ENCODE assay signal across 9 cellular contexts in the genomic region with DNA sequence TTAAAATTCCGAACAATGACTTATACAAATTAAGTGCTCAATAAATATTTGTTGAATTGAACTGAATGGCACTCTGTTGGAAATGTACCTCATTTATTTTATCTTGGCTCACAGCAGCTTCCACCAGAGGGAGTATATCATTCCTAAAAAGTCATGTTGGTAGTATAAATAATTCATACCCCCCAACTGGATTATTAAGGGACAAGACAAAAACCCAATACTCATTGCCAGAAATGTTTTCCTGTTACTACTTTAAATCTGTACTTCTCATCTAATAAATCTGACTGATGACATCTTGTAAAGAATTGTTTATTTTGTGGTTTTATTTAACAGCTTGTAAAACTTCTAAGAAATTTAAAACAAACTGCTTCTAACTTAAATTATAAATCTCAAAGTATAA.
DNase-seq lines count a peak whose midpoint lies in the region; ATAC-seq, FAIRE-seq and TF ChIP-seq lines count a peak whose summit lies in the region.
"Had no signal": no experiment of that assay in that cellular context is flagged by ENCODE, and none has a peak within 500 bp of the region (broad histone marks: within the 10 kb centered on the region; RNA-seq: fewer than 3 reads in every experiment).

No MANE protein-coding gene starts in this region.

- H4K5ac ChIP-seq in H1 (ENCODE audit: insufficient read length, low read depth, low read length): no peak overlapping the region

- no peak overlapping the region for H3K14ac ChIP-seq in H1 (ENCODE audit: insufficient read length)

- H2AK5ac ChIP-seq in H1 (ENCODE audit: low read depth, low read length): no peak overlapping the region

- H3F3A ChIP-seq in MM.1S (ENCODE audit: insufficient read depth, low read length) (no peaks in the 10 kb centered on the region), neural cell (ENCODE audit: insufficient read depth, low read length, poor library complexity, severe bottlenecking) (peaks cover under 1% of the 10 kb centered on the region)

- TF ChIP-seq POLR2A in H1 (IDR thresholded peaks at IDR 0.05; ENCODE audit: control extremely low read depth in 1 of 2, low read depth in 2 of 2, low read length in 2 of 2): no peak

- H3K9ac ChIP-seq in DND-41 (ENCODE audit: low read depth, low read length) (no peak overlapping the region), MM.1S (ENCODE audit: low read length) (no peak overlapping the region), H1 (replicated peaks in 1 of 4; ENCODE audit: extremely low read depth in 1 of 4, low read depth in 3 of 4, low read length in 3 of 4) (no peak overlapping the region), neural cell (ENCODE audit: low read length) (no peak overlapping the region)

- 93% methylated on average over 1 of the region's 1 CpG; no CpG with 5 or more reads in 1 of the 2 experiments for WGBS in H1 (ENCODE audit: extremely low coverage in 1 of 2, insufficient coverage in 1 of 2, insufficient read length in 1 of 2, insufficient replicate concordance in 2 of 2, low coverage in 1 of 2, low lambda C conversion rate in 2 of 2, missing lambda C conversion rate in 1 of 2), 2 experiments

- no peak overlapping the region for H3K4ac ChIP-seq in H1 (replicated peaks; ENCODE audit: insufficient read length, low read depth, low read length)

- no peak overlapping the region for H2BK12ac ChIP-seq in H1 (ENCODE audit: low read depth, low read length)

- TF ChIP-seq RAD21 in H1 (IDR thresholded peaks at IDR 0.05 in 1 of 2, conservative IDR thresholded peaks at IDR 0.05 in 1 of 2; ENCODE audit: low read depth in 2 of 2, low read length in 2 of 2) (peak; percentile 18 to 27; a peak in 3 of 4 replicates), neural cell (conservative IDR thresholded peaks at IDR 0.05) (no peak)

- DNase-seq in DND-41 (no peak), MM.1S (no peak), H1 (ENCODE audit: low read depth in 1 of 2, low spot score in 2 of 2) (no peak), NCI-H2107 treated with DMSO at 0.1 percent for 48 hours (lab: John Stamatoyannopoulos, UW; ENCODE audit: unreplicated experiment) (no peak), hippocampal formation (lab: John Stamatoyannopoulos, UW) (no peak), GM13977 (ENCODE audit: low spot score) (no peak)
- DNase-seq: psoas muscle had no signal

- H3K9me3 ChIP-seq in DND-41 (ENCODE audit: insufficient read depth, low read length, severe bottlenecking) (no peaks in the 10 kb centered on the region), MM.1S (replicated peaks; ENCODE audit: insufficient read depth, low read length) (no peaks in the 10 kb centered on the region), H1 (ENCODE audit: insufficient read depth in 2 of 2, low read depth in 1 of 2, low read length in 1 of 2) (no peaks in the 10 kb centered on the region), neural cell (ENCODE audit: low read length) (no peaks in the 10 kb centered on the region)
- H3K9me3 ChIP-seq: psoas muscle had no signal

- no peak overlapping the region for H3K18ac ChIP-seq in H1 (ENCODE audit: extremely low read depth, low read length)

- H3K27ac ChIP-seq in DND-41 (ENCODE audit: low read length) (no peak overlapping the region), MM.1S (ENCODE audit: low read length) (no peak overlapping the region), H1 (ENCODE audit: low read depth, low read length) (no peak overlapping the region), neural cell (ENCODE audit: low read length) (no peak overlapping the region)
- H3K27ac ChIP-seq: psoas muscle had no signal

- H3K79me2 ChIP-seq in DND-41 (ENCODE audit: insufficient read depth, low read length): no peaks in the 10 kb centered on the region
- no peaks in the 10 kb centered on the region for H3K79me2 ChIP-seq in MM.1S (ENCODE audit: low read length)
- H3K79me2 ChIP-seq in H1 (ENCODE audit: control insufficient read depth in 1 of 2, insufficient read depth in 2 of 2, low read length in 2 of 2): no peaks in the 10 kb centered on the region
- peaks cover 67% of the 10 kb centered on the region for H3K79me2 ChIP-seq in neural cell (replicated peaks; ENCODE audit: insufficient read depth, low read length)

- TF ChIP-seq EP300 in H1 (IDR thresholded peaks at IDR 0.05; ENCODE audit: borderline replicate concordance in 1 of 2, low read depth in 2 of 2, low read length in 2 of 2) (no peak), neural cell (conservative IDR thresholded peaks at IDR 0.05; ENCODE audit: poor library complexity, severe bottlenecking) (no peak)

- TF ChIP-seq CTCF in DND-41 (IDR thresholded peaks at IDR 0.05; ENCODE audit: borderline replicate concordance, extremely low read depth, low read length, poor library complexity, severe bottlenecking): peak; percentile 40
- peak; percentile 29 for TF ChIP-seq CTCF in MM.1S (IDR thresholded peaks at IDR 0.05; ENCODE audit: low read length)
- peak in 1 of 3 experiments; percentile 21; a peak in 2 of 4 replicates for TF ChIP-seq CTCF in H1 (IDR thresholded peaks at IDR 0.05; ENCODE audit: control extremely low read depth in 1 of 3, insufficient read depth in 1 of 3, low read depth in 1 of 3, low read length in 3 of 3)
- TF ChIP-seq CTCF in neural cell (IDR thresholded peaks at IDR 0.05; ENCODE audit: poor library complexity, severe bottlenecking): peak; percentile 45
- no peak for TF ChIP-seq CTCF in GM13977 (IDR thresholded peaks at IDR 0.05; ENCODE audit: extremely low read depth, insufficient read depth, missing control alignments)

- H3K4me1 ChIP-seq in DND-41 (ENCODE audit: insufficient read depth, low read length) (no peaks in the 10 kb centered on the region), MM.1S (ENCODE audit: low read length) (no peaks in the 10 kb centered on the region), H1 (replicated peaks in 1 of 4; ENCODE audit: control insufficient read depth in 3 of 4, insufficient read depth in 4 of 4, low read length in 3 of 4) (no peaks in the 10 kb centered on the region)
- H3K4me1 ChIP-seq: psoas muscle had no signal

- no peak overlapping the region for H2BK5ac ChIP-seq in H1 (ENCODE audit: low read depth, low read length)

- H2BK20ac ChIP-seq in H1 (ENCODE audit: low read length): no peak overlapping the region

- no peaks in the 10 kb centered on the region for H3K23me2 ChIP-seq in H1 (ENCODE audit: low read depth, low read length)

- FAIRE-seq in H1 (lab: Jason Lieb, UNC): no peak

- no peak overlapping the region for H3K23ac ChIP-seq in H1 (ENCODE audit: insufficient read length)

- no peaks in the 10 kb centered on the region for H3K79me1 ChIP-seq in H1 (ENCODE audit: low read depth, low read length)

- POLR2A ChIA-PET in H1 (lab: Charles Lee; ENCODE audit: partially characterized antibody): no interaction called here

- no peak overlapping the region for H4K91ac ChIP-seq in H1 (replicated peaks; ENCODE audit: insufficient read length, low read length)

- no peak overlapping the region for H3K4me2 ChIP-seq in DND-41 (ENCODE audit: insufficient read depth, low read length)
- H3K4me2 ChIP-seq in MM.1S (ENCODE audit: low read depth, low read length): no peak overlapping the region
- no peak overlapping the region for H3K4me2 ChIP-seq in H1 (ENCODE audit: insufficient read depth in 1 of 2, low read depth in 2 of 2, low read length in 2 of 2)
- H3K4me2 ChIP-seq in neural cell (ENCODE audit: low read length): no peak overlapping the region

- CTCF ChIA-PET in H1 (lab: Charles Lee; ENCODE audit: partially characterized antibody): interaction anchor here (0.7 to 1.7 kb wide), 5 partner anchors 14 to 157 kb away, joined by 3 to 6 read pairs (median 3); no protein-coding TSS in a partner anchor

- H3K4me3 ChIP-seq in DND-41 (ENCODE audit: low read depth in 1 of 2, low read length in 2 of 2): no peak overlapping the region
- no peak overlapping the region for H3K4me3 ChIP-seq in MM.1S (ENCODE audit: low read length)
- H3K4me3 ChIP-seq in H1 (ENCODE audit: extremely low read depth in 1 of 4, insufficient read depth in 2 of 4, low read depth in 3 of 4, low read length in 4 of 4): no peak overlapping the region
- H3K4me3 ChIP-seq in neural cell (ENCODE audit: low read length): no peak overlapping the region
- H3K4me3 ChIP-seq: psoas muscle had no signal

- H2BK120ac ChIP-seq in H1 (replicated peaks; ENCODE audit: low read depth, low read length): no peak overlapping the region

- H2AFZ ChIP-seq in DND-41 (ENCODE audit: low read depth, low read length) (no peak overlapping the region), MM.1S (ENCODE audit: low read length) (no peak overlapping the region), H1 (ENCODE audit: low read length) (no peak overlapping the region), neural cell (ENCODE audit: low read depth, low read length) (no peak overlapping the region)

- no peaks in the 10 kb centered on the region for H3K27me3 ChIP-seq in DND-41 (ENCODE audit: insufficient read depth, low read length, poor library complexity)
- no peaks in the 10 kb centered on the region for H3K27me3 ChIP-seq in MM.1S (replicated peaks; ENCODE audit: insufficient read depth, low read length)
- H3K27me3 ChIP-seq in H1 (replicated peaks in 1 of 4; ENCODE audit: control insufficient read depth in 3 of 4, extremely low read depth in 1 of 4, insufficient read depth in 3 of 4, low read length in 3 of 4): no peaks in the 10 kb centered on the region
- no peaks in the 10 kb centered on the region for H3K27me3 ChIP-seq in neural cell (ENCODE audit: insufficient read depth, low read depth, low read length)

- H4K20me1 ChIP-seq in DND-41 (ENCODE audit: insufficient read depth, low read length) (no peaks in the 10 kb centered on the region), MM.1S (ENCODE audit: insufficient read depth, low read length) (no peaks in the 10 kb centered on the region), H1 (replicated peaks in 1 of 2; ENCODE audit: control insufficient read depth in 1 of 2, insufficient read depth in 2 of 2, low read length in 2 of 2) (no peaks in the 10 kb centered on the region), neural cell (ENCODE audit: insufficient read depth) (no peaks in the 10 kb centered on the region)

- H3K36me3 ChIP-seq in DND-41 (ENCODE audit: insufficient read depth, low read length) (peaks cover 13% of the 10 kb centered on the region; the same call in 1 of the 2 replicates), MM.1S (replicated peaks; ENCODE audit: insufficient read depth, low read length) (no peaks in the 10 kb centered on the region), H1 (ENCODE audit: control insufficient read depth in 2 of 4, insufficient read depth in 4 of 4, low read length in 3 of 4) (no peaks in the 10 kb centered on the region; a peak in 1 of 8 replicates), neural cell (ENCODE audit: insufficient read depth, low read length) (peaks cover 4% of the 10 kb centered on the region)

- in situ Hi-C loops in GM13977 (cut with MboI; ENCODE audit: low pct_unique_long_range_greater_than_20kb, low sequenced_read_pairs, unreplicated experiment): no loop called here

- H3K56ac ChIP-seq in H1 (replicated peaks; ENCODE audit: insufficient read length, low read depth, low read length): no peak overlapping the region

- no peak for ATAC-seq in DND-41 (ENCODE audit: insufficient read depth, low read depth)
- no peak for ATAC-seq in GM21619 (IDR thresholded peaks at IDR 0.05; ENCODE audit: unreplicated experiment)
- ATAC-seq: psoas muscle had no signal

- H4K8ac ChIP-seq in H1 (ENCODE audit: extremely low read depth, insufficient read depth, low read length): no peak overlapping the region

- H3K9me2 ChIP-seq in MM.1S (replicated peaks; ENCODE audit: insufficient read depth, low read length): no peaks in the 10 kb centered on the region
- no peaks in the 10 kb centered on the region for H3K9me2 ChIP-seq in neural cell (ENCODE audit: insufficient read depth, low read length)

- H2BK15ac ChIP-seq in H1 (ENCODE audit: low read length): no peak overlapping the region
